Comparison of ENCODE assay signal across 8 cellular contexts in genomic region chr22:22422629-22423112, GRCh38.
A peak's percentile ranks its signal among the peaks of the same experiment; 100 is the strongest.
DNase-seq lines count a peak whose midpoint lies in the region; ATAC-seq and TF ChIP-seq lines count a peak whose summit lies in the region.

No MANE protein-coding gene starts in this region.

- H3K4me3 Mint-ChIP-seq in WTC11 = no peak overlapping the region
- no peak overlapping the region for H3K4me3 Mint-ChIP-seq in central memory CD8-positive, alpha-beta T cell

- no peaks in the 10 kb centered on the region for H3K9me3 ChIP-seq in A673 (ENCODE audit: low read depth, low read length, poor library complexity, severe bottlenecking)
- no peaks in the 10 kb centered on the region for H3K9me3 ChIP-seq in liver (ENCODE audit: control insufficient read depth in 4 of 4, low read length in 3 of 4)

- no peaks in the 10 kb centered on the region for H3K4me1 ChIP-seq in A673 (ENCODE audit: insufficient read depth, low read length, poor library complexity, severe bottlenecking)
- no peaks in the 10 kb centered on the region for H3K4me1 ChIP-seq in liver (ENCODE audit: control insufficient read depth in 4 of 4, insufficient read depth in 4 of 4, low read length in 3 of 4)

- intact Hi-C loops in A673 (cut with micrococcal nuclease; ENCODE audit: unreplicated experiment) = no loop called here

- WGBS in liver = 3% methylated on average over 6 of the region's 6 CpGs

- peaks cover 98% of the 10 kb centered on the region for H3K27me3 Mint-ChIP-seq in WTC11 (ENCODE audit: low read depth)
- H3K27me3 Mint-ChIP-seq in central memory CD8-positive, alpha-beta T cell = peaks cover 57% of the 10 kb centered on the region

- H3K9ac ChIP-seq in liver (ENCODE audit: low read depth in 1 of 2, low read length in 2 of 2) = no peak overlapping the region

- CTCF ChIA-PET in A673 (lab: Charles Lee) (interaction anchor here (0.6 to 1.1 kb wide), 7 partner anchors 8 to 461 kb away, joined by 3 to 28 read pairs (median 4); no protein-coding TSS in a partner anchor), WTC11 (lab: Charles Lee) (interaction anchor here (0.5 to 2.6 kb wide), 60 partner anchors 9 to 532 kb away, joined by 3 to 45 read pairs (median 4); partner anchors contain the start of genes PRAME, ZNF280A and ZNF280B)

- peak; percentile 42 to 66 for TF ChIP-seq RAD21 in liver (IDR thresholded peaks at IDR 0.05)

- H3K36me3 ChIP-seq in A673 (ENCODE audit: insufficient read depth, low read length, poor library complexity, severe bottlenecking) (no peaks in the 10 kb centered on the region), liver (ENCODE audit: control insufficient read depth in 4 of 4, insufficient read depth in 3 of 4, low read depth in 1 of 4, low read length in 3 of 4) (no peaks in the 10 kb centered on the region)

- POLR2A ChIA-PET in A673 (lab: Charles Lee; ENCODE audit: low non-redundant PET) = no interaction called here
- POLR2A ChIA-PET in WTC11 (lab: Charles Lee) = no interaction called here

- H3K27me3 ChIP-seq in A673 (replicated peaks; ENCODE audit: insufficient read depth, low read depth, low read length, poor library complexity) (peaks cover 61% of the 10 kb centered on the region), liver (ENCODE audit: control insufficient read depth in 4 of 4, insufficient read depth in 4 of 4, low read length in 3 of 4) (peaks cover 0 to 5% (median 0%) of the 10 kb centered on the region in 4 donors)

- in situ Hi-C loops in GM13977 (cut with MboI; ENCODE audit: low pct_unique_long_range_greater_than_20kb, low sequenced_read_pairs, unreplicated experiment) = no loop called here

- peak; percentile 68 for ATAC-seq in HG02870 (IDR thresholded peaks at IDR 0.05; ENCODE audit: unreplicated experiment)
- ATAC-seq in WTC11 = peak; percentile 75
- ATAC-seq in central memory CD8-positive, alpha-beta T cell (replicated peaks; ENCODE audit: extremely low read depth, poor library complexity, severe bottlenecking) = peak; percentile 83

- BruUV-seq in A673 (replicated peaks; lab: Mats Ljungman, UMichigan) = no TSS peak

- no peak overlapping the region for H3K27ac Mint-ChIP-seq in WTC11
- H3K27ac Mint-ChIP-seq in central memory CD8-positive, alpha-beta T cell (ENCODE audit: low read depth) = no peak overlapping the region

- H3K4me3 ChIP-seq in A673 (ENCODE audit: low read depth, low read length, poor library complexity, severe bottlenecking) (no peak overlapping the region), liver (ENCODE audit: low read depth in 1 of 3, low read length in 3 of 3) (no peak overlapping the region)

- no peak overlapping the region for H3K27ac ChIP-seq in A673 (ENCODE audit: low read depth, low read length, poor library complexity, severe bottlenecking)
- H3K27ac ChIP-seq in liver (ENCODE audit: low read depth in 1 of 2, low read length in 2 of 2) = no peak overlapping the region

- DNase-seq in A673 (ENCODE audit: low spot score) (peak; percentile 71), GM13977 (ENCODE audit: low spot score) (peak; percentile 80), NCI-H1694 treated with DMSO at 0.1 percent for 48 hours (lab: John Stamatoyannopoulos, UW) (peak; percentile 53), WTC11 (ENCODE audit: low spot score) (peak; percentile 82)
- DNase-seq in central memory CD8-positive, alpha-beta T cell (ENCODE audit: low spot score in 2 of 2) = peak; percentile 30 to 35
- DNase-seq in stimulated activated CD8-positive, alpha-beta memory T cell treated with anti-CD3 and anti-CD28 coated beads, Interleukin-2, amount 100 ng/mL, for 1 hour (ENCODE audit: low read depth in 2 of 2) = peak; percentile 31 to 38

- H3K36me3 Mint-ChIP-seq in WTC11 = no peaks in the 10 kb centered on the region
- H3K36me3 Mint-ChIP-seq in central memory CD8-positive, alpha-beta T cell (ENCODE audit: insufficient read depth) = peaks cover 2% of the 10 kb centered on the region

- no peaks in the 10 kb centered on the region for H3K9me3 Mint-ChIP-seq in WTC11
- no peaks in the 10 kb centered on the region for H3K9me3 Mint-ChIP-seq in central memory CD8-positive, alpha-beta T cell

- peak; percentile 94 for TF ChIP-seq CTCF in A673 (conservative IDR thresholded peaks at IDR 0.05; ENCODE audit: low read depth, low read length)
- no peak for TF ChIP-seq CTCF in GM13977 (IDR thresholded peaks at IDR 0.05; ENCODE audit: extremely low read depth, insufficient read depth, missing control alignments)
- peak; percentile 52 for TF ChIP-seq CTCF in WTC11 (IDR thresholded peaks at IDR 0.05)
- peak; percentile 65 for TF ChIP-seq CTCF in liver (IDR thresholded peaks at IDR 0.05; ENCODE audit: low read depth, low read length, missing input control)

- H3K4me1 Mint-ChIP-seq in WTC11 = peaks cover 16% of the 10 kb centered on the region
- H3K4me1 Mint-ChIP-seq in central memory CD8-positive, alpha-beta T cell = no peaks in the 10 kb centered on the region

TF ChIP-seq in WTC11, 78 proteins besides CTCF, POLR2A, EP300 and RAD21 (continues in another document):
- TF ChIP-seq GABPB1 (CRISPR knock-in tag; IDR thresholded peaks at IDR 0.05) (no peak), CBFB (CRISPR knock-in tag; IDR thresholded peaks at IDR 0.05; ENCODE audit: low read depth) (no peak), MLX (CRISPR knock-in tag; IDR thresholded peaks at IDR 0.05) (no peak), USF1 (CRISPR knock-in tag; IDR thresholded peaks at IDR 0.05) (no peak), NR2C2 (CRISPR knock-in tag; IDR thresholded peaks at IDR 0.05) (no peak), PREB (CRISPR knock-in tag; IDR thresholded peaks at IDR 0.05; ENCODE audit: borderline replicate concordance) (no peak), NR1H2 (CRISPR knock-in tag; IDR thresholded peaks at IDR 0.05) (no peak)

TF ChIP-seq in liver, 16 proteins besides CTCF, POLR2A, EP300 and RAD21:
- TF ChIP-seq RXRA (IDR thresholded peaks at IDR 0.05) = peak in 1 of 2 donors; percentile 26
- TF ChIP-seq JUND (IDR thresholded peaks at IDR 0.05) = no peak
